ENCODE assay signal across 8 cellular contexts in the genomic region with DNA sequence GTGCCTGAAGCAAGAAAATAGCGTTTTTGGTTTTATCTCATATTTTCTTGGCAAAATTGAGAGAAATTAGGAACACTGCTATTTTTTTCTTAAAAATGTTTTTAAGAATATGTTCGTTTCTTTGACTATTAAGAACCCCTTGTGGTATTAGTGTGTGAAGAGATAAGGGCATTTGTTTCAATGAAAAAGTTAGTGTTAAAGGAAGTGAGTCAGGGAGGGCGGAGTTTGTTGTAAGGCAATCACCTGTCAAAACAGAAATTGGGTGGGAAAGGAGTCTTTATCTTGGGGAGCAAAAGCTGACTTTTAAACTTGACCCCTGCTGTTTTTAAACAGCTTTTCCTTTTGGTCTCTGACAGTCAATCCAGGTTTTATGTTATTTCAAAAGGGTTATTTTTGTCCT. TPM values are rescaled to one million over a fixed set of nuclear protein-coding genes. Genes with fewer than 3 reads are reported as not detected.
A peak's percentile ranks its signal among the peaks of the same experiment; 100 is the strongest.
DNase-seq lines count a peak whose midpoint lies in the region; ATAC-seq and TF ChIP-seq lines count a peak whose summit lies in the region.

No MANE protein-coding gene starts in this region.

- H3K9me3 ChIP-seq in CD4-positive, CD25-positive, alpha-beta regulatory T cell (ENCODE audit: control insufficient read depth in 2 of 2, low read length in 2 of 2) = no peaks in the 10 kb centered on the region
- no peaks in the 10 kb centered on the region for H3K9me3 ChIP-seq in tibial artery

- H3K27ac ChIP-seq in CD4-positive, CD25-positive, alpha-beta regulatory T cell (ENCODE audit: insufficient read depth, low read length, poor library complexity, severe bottlenecking) = peak overlapping the region; percentile 63
- H3K27ac ChIP-seq in KMS-11 (no peak overlapping the region), tibial artery (no peak overlapping the region)

- H3K27me3 ChIP-seq in CD4-positive, CD25-positive, alpha-beta regulatory T cell (ENCODE audit: control insufficient read depth, insufficient read depth, low read length) = no peaks in the 10 kb centered on the region
- no peaks in the 10 kb centered on the region for H3K27me3 ChIP-seq in KMS-11 (ENCODE audit: insufficient read depth, low read depth)
- H3K27me3 ChIP-seq in tibial artery = no peaks in the 10 kb centered on the region

- H3K27ac Mint-ChIP-seq in CD4-positive, CD25-positive, alpha-beta regulatory T cell = peak overlapping the region; percentile 49 to 94 (median 57)
- H3K27ac Mint-ChIP-seq in activated naive CD4-positive, alpha-beta T cell treated with anti-CD3 and anti-CD28 coated beads, Interleukin-2, amount 50 U/mL, for 24 hours = peak overlapping the region; percentile 75

- intact Hi-C loops in tibial artery (cut with DNase I; ENCODE audit: low total_unique reads) = no loop called here

- peak overlapping the region; percentile 94 to 100 (median 98) for H3K4me3 Mint-ChIP-seq in CD4-positive, CD25-positive, alpha-beta regulatory T cell
- peak overlapping the region; percentile 93 for H3K4me3 Mint-ChIP-seq in activated naive CD4-positive, alpha-beta T cell treated with anti-CD3 and anti-CD28 coated beads, Interleukin-2, amount 50 U/mL, for 24 hours

- peak overlapping the region; percentile 93 for H3K4me3 ChIP-seq in CD4-positive, CD25-positive, alpha-beta regulatory T cell (ENCODE audit: low read depth, low read length)
- no peak overlapping the region for H3K4me3 ChIP-seq in KMS-11 (IDR thresholded peaks at IDR 0.05; ENCODE audit: insufficient read depth, low read depth, low read length)
- H3K4me3 ChIP-seq in tibial artery = no peak overlapping the region

- H2AFZ ChIP-seq in KMS-11 (ENCODE audit: low read depth) = no peak overlapping the region

- H3K9me3 Mint-ChIP-seq in CD4-positive, CD25-positive, alpha-beta regulatory T cell = peaks cover 0 to 1% (median 0%) of the 10 kb centered on the region in 7 donors
- no peaks in the 10 kb centered on the region for H3K9me3 Mint-ChIP-seq in activated naive CD4-positive, alpha-beta T cell treated with anti-CD3 and anti-CD28 coated beads, Interleukin-2, amount 50 U/mL, for 24 hours

- ATAC-seq in CD4-positive, CD25-positive, alpha-beta regulatory T cell (ENCODE audit: low read depth in 2 of 2) = no peak
- no peak for ATAC-seq in HG02588 (IDR thresholded peaks at IDR 0.05; ENCODE audit: unreplicated experiment)

- H3K36me3 Mint-ChIP-seq in CD4-positive, CD25-positive, alpha-beta regulatory T cell = peaks cover 11% of the 10 kb centered on the region
- peaks cover 3% of the 10 kb centered on the region for H3K36me3 Mint-ChIP-seq in activated naive CD4-positive, alpha-beta T cell treated with anti-CD3 and anti-CD28 coated beads, Interleukin-2, amount 50 U/mL, for 24 hours

- peaks cover 28% of the 10 kb centered on the region for H4K20me1 ChIP-seq in KMS-11 (ENCODE audit: insufficient read depth)

- H3K27me3 Mint-ChIP-seq in CD4-positive, CD25-positive, alpha-beta regulatory T cell = peaks cover 5% of the 10 kb centered on the region
- no peaks in the 10 kb centered on the region for H3K27me3 Mint-ChIP-seq in activated naive CD4-positive, alpha-beta T cell treated with anti-CD3 and anti-CD28 coated beads, Interleukin-2, amount 50 U/mL, for 24 hours

- TF ChIP-seq CTCF in KMS-11 (conservative IDR thresholded peaks at IDR 0.05; ENCODE audit: low read depth, low read length) (no peak), tibial artery (IDR thresholded peaks at IDR 0.05) (no peak)

- H3K9ac ChIP-seq in KMS-11 = no peak overlapping the region

- peaks cover 2% of the 10 kb centered on the region for H3K36me3 ChIP-seq in CD4-positive, CD25-positive, alpha-beta regulatory T cell (ENCODE audit: control insufficient read depth, insufficient read depth, low read length)
- H3K36me3 ChIP-seq in KMS-11 (ENCODE audit: insufficient read depth) = no peaks in the 10 kb centered on the region; the same call in 1 of the 2 replicates
- H3K36me3 ChIP-seq in tibial artery = peaks cover 0 to 5% (median 0%) of the 10 kb centered on the region in 3 donors

- peaks cover 63% of the 10 kb centered on the region for H3K79me2 ChIP-seq in KMS-11 (ENCODE audit: insufficient read depth, low read depth)

- peaks cover 52% of the 10 kb centered on the region for H3K4me1 ChIP-seq in CD4-positive, CD25-positive, alpha-beta regulatory T cell (ENCODE audit: control insufficient read depth, insufficient read depth, low read length, poor library complexity, severe bottlenecking)
- peaks cover 29% of the 10 kb centered on the region for H3K4me1 ChIP-seq in KMS-11 (ENCODE audit: low read depth, poor library complexity, severe bottlenecking)
- H3K4me1 ChIP-seq in tibial artery = peaks cover 0 to 33% (median 20%) of the 10 kb centered on the region in 4 donors

- peak overlapping the region; percentile 84 for H3K4me2 ChIP-seq in KMS-11

- peaks cover 28 to 65% (median 55%) of the 10 kb centered on the region in 4 donors for H3K4me1 Mint-ChIP-seq in CD4-positive, CD25-positive, alpha-beta regulatory T cell
- peaks cover 69% of the 10 kb centered on the region for H3K4me1 Mint-ChIP-seq in activated naive CD4-positive, alpha-beta T cell treated with anti-CD3 and anti-CD28 coated beads, Interleukin-2, amount 50 U/mL, for 24 hours

- DNase-seq in CD4-positive, CD25-positive, alpha-beta regulatory T cell = peak in 2 of 3 donors; percentile 29 to 75
- DNase-seq in kidney tubule cell (ENCODE audit: low spot score) = peak; percentile 33
- DNase-seq in T-helper 9 cell = no peak
- DNase-seq in DMS153 (lab: John Stamatoyannopoulos, UW) = no peak
- no peak for DNase-seq in tibial artery

RNA-seq across cellular contexts. Expression of a gene that starts 4.2 kb away (rescaled TPM):
- 19.9 TPM for total RNA-seq in CD4-positive, CD25-positive, alpha-beta regulatory T cell
- 10 to 100 TPM; 17.3 to 19.5 (median 18.2) TPM for polyA plus RNA-seq in CD4-positive, CD25-positive, alpha-beta regulatory T cell

Comparison
In these comparisons a context has a peak if more than half of its experiments do, and no peak if none do; other contexts are left out.
1. DNase-seq: peak in CD4-positive, CD25-positive, alpha-beta regulatory T cell (2 of 3) and kidney tubule cell (single experiment); none in T-helper 9 cell (single experiment), DMS153 (single experiment) and tibial artery (0 of 2).